In genomic region chr16:29862884-29863668, GRCh38 we compare ENCODE assay signal across 8 cellular contexts. TPM values are rescaled to one million over a fixed set of nuclear protein-coding genes. Genes with fewer than 3 reads are reported as not detected.
A peak's percentile ranks its signal among the peaks of the same experiment; 100 is the strongest.
DNase-seq lines count a peak whose midpoint lies in the region; ATAC-seq and TF ChIP-seq lines count a peak whose summit lies in the region.

TSS of gene CDIPT (minus strand) at chr16:29863226. CDS start at chr16:29862857, 369 bp downstream.

- 0 out of 2 replicates have a peak, but pooled peaks cover 3% of the 10 kb centered on the region for H3F3A ChIP-seq in GM23338 (replicated peaks; ENCODE audit: low read depth)

- H3K9me2 ChIP-seq in GM23338 (ENCODE audit: insufficient read depth): no peaks in the 10 kb centered on the region

- DNase-seq in EL (peak; percentile 95), GM23338 (ENCODE audit: low spot score) (peak; percentile 99), LNCaP clone FGC (ENCODE audit: low read depth) (peak; percentile 93), RWPE1 (ENCODE audit: low spot score) (peak; percentile 93), fibroblast of lung (ENCODE audit: low read depth in 2 of 2) (peak; percentile 97 to 99)
- peak; percentile 76 to 97 (median 93) for DNase-seq in naive thymus-derived CD4-positive, alpha-beta T cell
- DNase-seq in stimulated activated naive B cell treated with anti-CD40 and anti-IgM and Interleukin-4, amounts not matched to agents 10 μg/mL and 1 μg/mL and 100 μg/mL, for 72 hours: peak; percentile 91

- peaks cover 10% of the 10 kb centered on the region for H3K4me1 Mint-ChIP-seq in GM23338
- peaks cover 6% of the 10 kb centered on the region for H3K4me1 Mint-ChIP-seq in activated T-helper 17 cell treated with anti-CD3 and anti-CD28 coated beads, Interleukin-2, amount 50 U/mL, for 72 hours
- peaks cover 12 to 35% (median 26%) of the 10 kb centered on the region in 7 donors for H3K4me1 Mint-ChIP-seq in naive thymus-derived CD4-positive, alpha-beta T cell
- peaks cover 14 to 33% of the 10 kb centered on the region in 2 donors for H3K4me1 Mint-ChIP-seq in stimulated activated naive B cell treated with anti-CD40 and anti-IgM and Interleukin-4, amounts not matched to agents 10 μg/mL and 1 μg/mL and 100 μg/mL, for 72 hours

- H2AFZ ChIP-seq in GM23338 (peak within 1 kb of the TSS; percentile 40), fibroblast of lung (ENCODE audit: low read length) (peak within 1 kb of the TSS; percentile 89)

- H3K27me3 Mint-ChIP-seq in GM23338 (ENCODE audit: insufficient read depth, low read depth, poor library complexity): peaks cover 20% of the 10 kb centered on the region
- no peaks in the 10 kb centered on the region for H3K27me3 Mint-ChIP-seq in activated T-helper 17 cell treated with anti-CD3 and anti-CD28 coated beads, Interleukin-2, amount 50 U/mL, for 72 hours
- H3K27me3 Mint-ChIP-seq in naive thymus-derived CD4-positive, alpha-beta T cell: peaks cover 0 to 3% (median 0%) of the 10 kb centered on the region in 5 donors
- peaks cover 0 to 5% of the 10 kb centered on the region in 2 donors for H3K27me3 Mint-ChIP-seq in stimulated activated naive B cell treated with anti-CD40 and anti-IgM and Interleukin-4, amounts not matched to agents 10 μg/mL and 1 μg/mL and 100 μg/mL, for 72 hours

- TF ChIP-seq CTCF in GM23338 (conservative IDR thresholded peaks at IDR 0.05; ENCODE audit: low read depth in 2 of 2): peak; percentile 64 to 82
- TF ChIP-seq CTCF in LNCaP clone FGC (IDR thresholded peaks at IDR 0.05; ENCODE audit: control insufficient read depth, extremely low read depth, insufficient read depth): peak; percentile 79
- peak; percentile 82 for TF ChIP-seq CTCF in RWPE1 (conservative IDR thresholded peaks at IDR 0.05; ENCODE audit: low read depth)
- TF ChIP-seq CTCF in fibroblast of lung (conservative IDR thresholded peaks at IDR 0.05 in 1 of 2, IDR thresholded peaks at IDR 0.05 in 1 of 2; ENCODE audit: low read depth in 1 of 2, low read length in 2 of 2): peak; percentile 42 to 59

- H3K4me1 ChIP-seq in GM23338 (ENCODE audit: insufficient read depth) (peaks cover 9% of the 10 kb centered on the region), fibroblast of lung (ENCODE audit: control insufficient read depth, extremely low read depth, insufficient read depth, low read length) (no peaks in the 10 kb centered on the region)
- peaks cover 13 to 17% of the 10 kb centered on the region in 2 donors for H3K4me1 ChIP-seq in naive thymus-derived CD4-positive, alpha-beta T cell (ENCODE audit: control insufficient read depth in 2 of 2, insufficient read depth in 2 of 2, low read length in 2 of 2)

- H3K79me2 ChIP-seq in GM23338 (replicated peaks; ENCODE audit: insufficient read depth) (peaks cover 13% of the 10 kb centered on the region), fibroblast of lung (ENCODE audit: control insufficient read depth, insufficient read depth, low read length) (peaks cover 14% of the 10 kb centered on the region)

- peak; percentile 96 for ATAC-seq in GM23338
- peak; percentile 98 for ATAC-seq in activated T-helper 17 cell treated with anti-CD3 and anti-CD28 coated beads, Interleukin-2, amount 50 U/mL, for 72 hours (replicated peaks)
- ATAC-seq in naive thymus-derived CD4-positive, alpha-beta T cell: peak; percentile 99
- ATAC-seq in stimulated activated naive B cell treated with anti-CD40 and anti-IgM and Interleukin-4, amounts not matched to agents 10 μg/mL and 1 μg/mL and 100 μg/mL, for 72 hours (replicated peaks): peak; percentile 100

- peak within 1 kb of the TSS; percentile 93 for H3K27ac ChIP-seq in GM23338 (ENCODE audit: low read depth)
- peak within 1 kb of the TSS; percentile 85 for H3K27ac ChIP-seq in RWPE1
- peak within 1 kb of the TSS; percentile 96 for H3K27ac ChIP-seq in fibroblast of lung (ENCODE audit: insufficient read depth, low read length)
- peak within 1 kb of the TSS; percentile 90 for H3K27ac ChIP-seq in naive thymus-derived CD4-positive, alpha-beta T cell (ENCODE audit: low read depth, low read length)

- POLR2A ChIA-PET in RWPE1 (lab: Yijun Ruan, JAX; ENCODE audit: low non-redundant PET): interaction anchor here (0.6 to 0.7 kb wide), 2 partner anchors 8 to 171 kb away, joined by 3 read pairs; no protein-coding TSS in a partner anchor
- POLR2A ChIA-PET in naive thymus-derived CD4-positive, alpha-beta T cell (lab: Charles Lee): interaction anchor here (0.7 to 3.5 kb wide), 10 partner anchors 12 to 133 kb away, joined by 3 to 11 read pairs (median 4); partner anchors contain the start of genes HIRIP3, INO80E, TAOK2 and TMEM219

- H3K4me2 ChIP-seq in GM23338 (peak within 1 kb of the TSS; percentile 99), fibroblast of lung (ENCODE audit: extremely low read depth, insufficient read depth, low read length) (peak within 1 kb of the TSS; percentile 94)

- peak within 1 kb of the TSS; percentile 99 for H3K4me3 Mint-ChIP-seq in GM23338
- H3K4me3 Mint-ChIP-seq in activated T-helper 17 cell treated with anti-CD3 and anti-CD28 coated beads, Interleukin-2, amount 50 U/mL, for 72 hours: peak within 1 kb of the TSS; percentile 97
- H3K4me3 Mint-ChIP-seq in naive thymus-derived CD4-positive, alpha-beta T cell: peak within 1 kb of the TSS; percentile 83 to 100 (median 96)
- H3K4me3 Mint-ChIP-seq in stimulated activated naive B cell treated with anti-CD40 and anti-IgM and Interleukin-4, amounts not matched to agents 10 μg/mL and 1 μg/mL and 100 μg/mL, for 72 hours: peak within 1 kb of the TSS; percentile 96 to 97

- H3K4me3 ChIP-seq in GM23338 (peak within 1 kb of the TSS; percentile 96), LNCaP clone FGC (ENCODE audit: low read depth, low read length) (peak within 1 kb of the TSS; percentile 89), fibroblast of lung (replicated peaks in 1 of 4; ENCODE audit: control extremely low read depth in 1 of 4, insufficient read depth in 1 of 4, low read depth in 3 of 4, low read length in 4 of 4) (peak within 1 kb of the TSS; percentile 48 to 92 (median 88))
- H3K4me3 ChIP-seq in naive thymus-derived CD4-positive, alpha-beta T cell (ENCODE audit: low read length): peak within 1 kb of the TSS; percentile 66

- CTCF ChIA-PET in RWPE1 (lab: Yijun Ruan, JAX): interaction anchor here (0.5 to 0.8 kb wide), 2 partner anchors 42 to 131 kb away, joined by 3 read pairs; no protein-coding TSS in a partner anchor
- CTCF ChIA-PET in naive thymus-derived CD4-positive, alpha-beta T cell (lab: Charles Lee): interaction anchor here (0.6 to 1.6 kb wide), 4 partner anchors 15 to 251 kb away, joined by 3 to 8 read pairs (median 5); partner anchors contain the start of gene PAGR1

- H3K36me3 Mint-ChIP-seq in GM23338 (ENCODE audit: low read depth): peaks cover 25% of the 10 kb centered on the region
- peaks cover 36% of the 10 kb centered on the region for H3K36me3 Mint-ChIP-seq in activated T-helper 17 cell treated with anti-CD3 and anti-CD28 coated beads, Interleukin-2, amount 50 U/mL, for 72 hours (ENCODE audit: low read depth)
- peaks cover 0 to 23% (median 5%) of the 10 kb centered on the region in 5 donors for H3K36me3 Mint-ChIP-seq in naive thymus-derived CD4-positive, alpha-beta T cell
- peaks cover 22 to 26% of the 10 kb centered on the region in 2 donors for H3K36me3 Mint-ChIP-seq in stimulated activated naive B cell treated with anti-CD40 and anti-IgM and Interleukin-4, amounts not matched to agents 10 μg/mL and 1 μg/mL and 100 μg/mL, for 72 hours

- H3K36me3 ChIP-seq in GM23338 (ENCODE audit: insufficient read depth): peaks cover 4% of the 10 kb centered on the region; the same call in 1 of the 2 replicates
- peaks cover 9% of the 10 kb centered on the region for H3K36me3 ChIP-seq in fibroblast of lung (ENCODE audit: control insufficient read depth, insufficient read depth, low read length)
- H3K36me3 ChIP-seq in naive thymus-derived CD4-positive, alpha-beta T cell (ENCODE audit: control insufficient read depth in 2 of 3, insufficient read depth in 3 of 3, low read length in 3 of 3): peaks cover 0 to 39% (median 7%) of the 10 kb centered on the region in 3 experiments

- H3K9me3 Mint-ChIP-seq in GM23338: no peaks in the 10 kb centered on the region
- H3K9me3 Mint-ChIP-seq in activated T-helper 17 cell treated with anti-CD3 and anti-CD28 coated beads, Interleukin-2, amount 50 U/mL, for 72 hours: no peaks in the 10 kb centered on the region
- no peaks in the 10 kb centered on the region for H3K9me3 Mint-ChIP-seq in naive thymus-derived CD4-positive, alpha-beta T cell
- no peaks in the 10 kb centered on the region for H3K9me3 Mint-ChIP-seq in stimulated activated naive B cell treated with anti-CD40 and anti-IgM and Interleukin-4, amounts not matched to agents 10 μg/mL and 1 μg/mL and 100 μg/mL, for 72 hours

- H3K27ac Mint-ChIP-seq in GM23338: peak within 1 kb of the TSS; percentile 100
- peak within 1 kb of the TSS; percentile 97 for H3K27ac Mint-ChIP-seq in activated T-helper 17 cell treated with anti-CD3 and anti-CD28 coated beads, Interleukin-2, amount 50 U/mL, for 72 hours
- H3K27ac Mint-ChIP-seq in naive thymus-derived CD4-positive, alpha-beta T cell: peak within 1 kb of the TSS; percentile 93 to 100 (median 99)
- H3K27ac Mint-ChIP-seq in stimulated activated naive B cell treated with anti-CD40 and anti-IgM and Interleukin-4, amounts not matched to agents 10 μg/mL and 1 μg/mL and 100 μg/mL, for 72 hours: peak within 1 kb of the TSS; percentile 99

- no peaks in the 10 kb centered on the region for H3K9me3 ChIP-seq in fibroblast of lung (ENCODE audit: control insufficient read depth, insufficient read depth, low read depth, low read length)
- no peaks in the 10 kb centered on the region for H3K9me3 ChIP-seq in naive thymus-derived CD4-positive, alpha-beta T cell (ENCODE audit: control insufficient read depth in 2 of 3, low read length in 3 of 3)

- intact Hi-C loops in naive thymus-derived CD4-positive, alpha-beta T cell (cut with micrococcal nuclease): loop anchor here (1.0 to 5.0 kb wide), 19 partner anchors 37 to 795 kb away; partner anchors contain the start of genes ASPHD1 (in 2 of the 2), INO80E (in 2 of the 2), KCTD13 (in 2 of the 2) and KIF22 (in 2 of the 2)

- H3K27me3 ChIP-seq in GM23338 (ENCODE audit: insufficient read depth) (no peaks in the 10 kb centered on the region), fibroblast of lung (ENCODE audit: control insufficient read depth, insufficient read depth, low read length) (no peaks in the 10 kb centered on the region)
- no peaks in the 10 kb centered on the region for H3K27me3 ChIP-seq in naive thymus-derived CD4-positive, alpha-beta T cell (ENCODE audit: control insufficient read depth in 2 of 2, insufficient read depth in 2 of 2, low read length in 2 of 2)

- H3K9ac ChIP-seq in fibroblast of lung (ENCODE audit: insufficient read depth, low read length): peak within 1 kb of the TSS; percentile 81

- H4K20me1 ChIP-seq in GM23338 (replicated peaks; ENCODE audit: insufficient read depth) (no peaks in the 10 kb centered on the region; the same call in 1 of the 2 replicates), fibroblast of lung (ENCODE audit: control insufficient read depth, extremely low read depth, insufficient read depth, low read length) (no peaks in the 10 kb centered on the region)

RNA-seq across cellular contexts. Expression of gene CDIPT, which starts in this region (rescaled TPM):
- 60.0 and 78.1 TPM in 2 replicates for total RNA-seq in GM23338 (2014; rRNA removed; shearing (Covaris generic))
- polyA plus RNA-seq in GM23338 (2016; fragmentation: Nextera tagmentation; extraction: Ambion mirVana) (35.7 and 36.2 TPM in 2 replicates), fibroblast of lung (78.1 and 84.9 TPM in 2 replicates)
- total RNA-seq in activated T-helper 17 cell treated with anti-CD3 and anti-CD28 coated beads, Interleukin-2, amount 50 U/mL, for 72 hours: 10 to 100 TPM; 36.1 to 45.9 TPM
- 89.1 and 99.6 TPM in 2 replicates for total RNA-seq in fibroblast of lung
- 85.4 and 87.1 TPM in 2 replicates for polyA plus RNA-seq in fibroblast of lung (2012)
- polyA minus RNA-seq in fibroblast of lung (ENCODE audit: low replicate concordance): 154 and 202 TPM in 2 replicates
- 10 to 100 TPM; 36.5 to 92.0 (median 69.9) TPM for total RNA-seq in naive thymus-derived CD4-positive, alpha-beta T cell
- 100 to 1,000 TPM in 1 of 2 donors, 10 to 100 TPM in 1; 96.3 to 127 TPM for polyA plus RNA-seq in naive thymus-derived CD4-positive, alpha-beta T cell

Comparison
In these comparisons a context has a peak if more than half of its experiments do, and no peak if none do; other contexts are left out.
1. Peak in every context shown above with its lines: DNase-seq, ATAC-seq, H3K4me3 ChIP-seq and H3K27ac ChIP-seq.